ENCODE assay signal across 2 cellular contexts in the genomic region with DNA sequence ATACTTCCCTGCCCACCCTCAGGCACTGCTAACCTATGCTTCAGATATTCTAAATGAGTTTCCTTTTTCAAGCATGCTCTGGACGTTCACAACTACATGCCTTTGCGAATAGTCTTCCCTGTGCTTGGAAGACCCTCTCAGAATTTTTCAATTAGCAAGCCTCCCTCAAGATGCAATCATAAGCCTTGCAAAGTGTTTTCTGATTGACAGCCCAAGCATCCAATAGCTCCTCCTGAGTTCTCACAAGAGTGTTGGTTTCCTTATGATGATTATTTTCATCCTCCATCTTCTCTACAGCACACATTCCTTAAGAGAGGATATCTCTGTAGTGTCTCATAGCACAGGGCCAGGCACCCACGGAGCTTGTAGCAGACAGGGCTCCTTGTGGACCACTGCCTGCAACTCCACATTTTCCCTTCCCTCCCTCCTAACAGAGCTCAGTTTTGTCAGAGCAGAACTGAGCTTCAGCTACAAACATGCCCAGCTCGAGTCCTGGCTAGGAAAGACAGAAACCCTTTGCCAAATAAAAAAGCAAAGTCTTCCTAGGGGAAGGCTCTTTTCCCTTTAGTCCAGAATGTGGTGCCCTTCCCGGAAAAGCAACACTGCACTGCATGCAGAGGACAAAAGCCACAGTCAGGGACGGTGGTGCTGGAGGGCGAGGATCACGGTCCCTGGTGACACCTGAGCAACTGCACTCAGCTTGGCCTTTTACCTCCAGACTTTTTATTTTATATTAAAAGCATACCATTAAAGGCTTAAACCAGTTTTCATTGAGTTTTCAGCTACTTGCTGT.
TF ChIP-seq lines count a peak whose summit lies in the region.

No MANE protein-coding gene starts in this region.

TF ChIP-seq in HEK293T, 16 proteins besides CTCF, POLR2A, EP300 and RAD21:
- no peak for TF ChIP-seq L3MBTL2 (conservative IDR thresholded peaks at IDR 0.05)
- TF ChIP-seq, protein P1, sequence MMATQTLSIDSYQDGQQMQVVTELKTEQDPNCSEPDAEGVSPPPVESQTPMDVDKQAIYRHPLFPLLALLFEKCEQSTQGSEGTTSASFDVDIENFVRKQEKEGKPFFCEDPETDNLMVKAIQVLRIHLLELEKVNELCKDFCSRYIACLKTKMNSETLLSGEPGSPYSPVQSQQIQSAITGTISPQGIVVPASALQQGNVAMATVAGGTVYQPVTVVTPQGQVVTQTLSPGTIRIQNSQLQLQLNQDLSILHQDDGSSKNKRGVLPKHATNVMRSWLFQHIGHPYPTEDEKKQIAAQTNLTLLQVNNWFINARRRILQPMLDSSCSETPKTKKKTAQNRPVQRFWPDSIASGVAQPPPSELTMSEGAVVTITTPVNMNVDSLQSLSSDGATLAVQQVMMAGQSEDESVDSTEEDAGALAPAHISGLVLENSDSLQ (IDR thresholded peaks at IDR 0.05), result peak; percentile 48; the same call in 1 of the 2 replicates
TF ChIP-seq in HEK293T: peak in this region for 1.

TF ChIP-seq in K562, 482 proteins besides CTCF, POLR2A, EP300 and RAD21:
- TF ChIP-seq, protein P1 (IDR thresholded peaks at IDR 0.05), result peak; percentile 51
- TF ChIP-seq CXXC5 (CRISPR knock-in tag; IDR thresholded peaks at IDR 0.05), result no peak
